In the genomic region with DNA sequence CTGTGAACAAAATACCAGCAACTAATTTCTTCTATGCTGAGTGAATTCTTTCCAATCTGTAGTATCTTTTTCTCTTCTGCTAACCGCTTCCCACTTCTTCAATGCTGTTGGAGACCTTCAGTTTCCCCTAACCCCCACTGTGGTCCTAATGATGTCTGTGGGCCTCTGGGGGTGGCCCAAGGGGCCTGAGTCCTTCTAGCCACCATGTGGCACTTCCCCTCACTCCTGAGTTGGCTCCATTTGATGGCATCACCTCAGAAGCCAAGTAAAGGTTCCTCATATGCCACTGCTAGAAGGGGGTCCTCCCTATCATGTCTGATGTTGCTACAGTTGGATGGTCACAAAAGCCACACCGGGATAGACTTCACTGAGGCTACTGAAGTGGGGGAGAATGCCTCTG, we compare ENCODE assay signal across 1 cellular context.
TF ChIP-seq lines count a peak whose summit lies in the region.

No MANE protein-coding gene starts in this region.

TF ChIP-seq in HepG2, 621 proteins besides CTCF, POLR2A, EP300 and RAD21:
- TF ChIP-seq GTF2F1 (IDR thresholded peaks at IDR 0.05; ENCODE audit: low read length) (no peak), TOPORS (CRISPR knock-in tag; IDR thresholded peaks at IDR 0.05) (no peak), ATAD3A (CRISPR knock-in tag; IDR thresholded peaks at IDR 0.05) (no peak), MYC (CRISPR knock-in tag; IDR thresholded peaks at IDR 0.05; ENCODE audit: borderline replicate concordance) (no peak), ATRX (CRISPR knock-in tag; IDR thresholded peaks at IDR 0.05; ENCODE audit: borderline replicate concordance) (no peak), SP4 (CRISPR knock-in tag; IDR thresholded peaks at IDR 0.05) (no peak), GABPA (IDR thresholded peaks at IDR 0.05; ENCODE audit: low read depth, low read length) (no peak), GABPA (CRISPR knock-in tag; IDR thresholded peaks at IDR 0.05; ENCODE audit: low read depth) (no peak), ZFP41 (CRISPR knock-in tag; IDR thresholded peaks at IDR 0.05; ENCODE audit: borderline replicate concordance) (no peak), TARDBP (CRISPR knock-in tag; IDR thresholded peaks at IDR 0.05) (no peak), ZKSCAN5 (CRISPR knock-in tag; IDR thresholded peaks at IDR 0.05) (no peak), IKZF4 (CRISPR knock-in tag; IDR thresholded peaks at IDR 0.05; ENCODE audit: borderline replicate concordance, low read depth, not compliant biosample characterization) (no peak), CENPX (CRISPR knock-in tag; IDR thresholded peaks at IDR 0.05) (no peak), ISL2 (CRISPR knock-in tag; IDR thresholded peaks at IDR 0.05) (no peak), ZNF263 (CRISPR knock-in tag; IDR thresholded peaks at IDR 0.05) (no peak)
- TF ChIP-seq, protein P1, sequence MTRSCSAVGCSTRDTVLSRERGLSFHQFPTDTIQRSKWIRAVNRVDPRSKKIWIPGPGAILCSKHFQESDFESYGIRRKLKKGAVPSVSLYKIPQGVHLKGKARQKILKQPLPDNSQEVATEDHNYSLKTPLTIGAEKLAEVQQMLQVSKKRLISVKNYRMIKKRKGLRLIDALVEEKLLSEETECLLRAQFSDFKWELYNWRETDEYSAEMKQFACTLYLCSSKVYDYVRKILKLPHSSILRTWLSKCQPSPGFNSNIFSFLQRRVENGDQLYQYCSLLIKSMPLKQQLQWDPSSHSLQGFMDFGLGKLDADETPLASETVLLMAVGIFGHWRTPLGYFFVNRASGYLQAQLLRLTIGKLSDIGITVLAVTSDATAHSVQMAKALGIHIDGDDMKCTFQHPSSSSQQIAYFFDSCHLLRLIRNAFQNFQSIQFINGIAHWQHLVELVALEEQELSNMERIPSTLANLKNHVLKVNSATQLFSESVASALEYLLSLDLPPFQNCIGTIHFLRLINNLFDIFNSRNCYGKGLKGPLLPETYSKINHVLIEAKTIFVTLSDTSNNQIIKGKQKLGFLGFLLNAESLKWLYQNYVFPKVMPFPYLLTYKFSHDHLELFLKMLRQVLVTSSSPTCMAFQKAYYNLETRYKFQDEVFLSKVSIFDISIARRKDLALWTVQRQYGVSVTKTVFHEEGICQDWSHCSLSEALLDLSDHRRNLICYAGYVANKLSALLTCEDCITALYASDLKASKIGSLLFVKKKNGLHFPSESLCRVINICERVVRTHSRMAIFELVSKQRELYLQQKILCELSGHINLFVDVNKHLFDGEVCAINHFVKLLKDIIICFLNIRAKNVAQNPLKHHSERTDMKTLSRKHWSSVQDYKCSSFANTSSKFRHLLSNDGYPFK (CRISPR knock-in tag; IDR thresholded peaks at IDR 0.05; ENCODE audit: borderline replicate concordance): no peak
- TF ChIP-seq, protein P2, sequence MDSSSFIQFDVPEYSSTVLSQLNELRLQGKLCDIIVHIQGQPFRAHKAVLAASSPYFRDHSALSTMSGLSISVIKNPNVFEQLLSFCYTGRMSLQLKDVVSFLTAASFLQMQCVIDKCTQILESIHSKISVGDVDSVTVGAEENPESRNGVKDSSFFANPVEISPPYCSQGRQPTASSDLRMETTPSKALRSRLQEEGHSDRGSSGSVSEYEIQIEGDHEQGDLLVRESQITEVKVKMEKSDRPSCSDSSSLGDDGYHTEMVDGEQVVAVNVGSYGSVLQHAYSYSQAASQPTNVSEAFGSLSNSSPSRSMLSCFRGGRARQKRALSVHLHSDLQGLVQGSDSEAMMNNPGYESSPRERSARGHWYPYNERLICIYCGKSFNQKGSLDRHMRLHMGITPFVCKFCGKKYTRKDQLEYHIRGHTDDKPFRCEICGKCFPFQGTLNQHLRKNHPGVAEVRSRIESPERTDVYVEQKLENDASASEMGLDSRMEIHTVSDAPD (CRISPR knock-in tag; IDR thresholded peaks at IDR 0.05): no peak
- TF ChIP-seq, protein P3, sequence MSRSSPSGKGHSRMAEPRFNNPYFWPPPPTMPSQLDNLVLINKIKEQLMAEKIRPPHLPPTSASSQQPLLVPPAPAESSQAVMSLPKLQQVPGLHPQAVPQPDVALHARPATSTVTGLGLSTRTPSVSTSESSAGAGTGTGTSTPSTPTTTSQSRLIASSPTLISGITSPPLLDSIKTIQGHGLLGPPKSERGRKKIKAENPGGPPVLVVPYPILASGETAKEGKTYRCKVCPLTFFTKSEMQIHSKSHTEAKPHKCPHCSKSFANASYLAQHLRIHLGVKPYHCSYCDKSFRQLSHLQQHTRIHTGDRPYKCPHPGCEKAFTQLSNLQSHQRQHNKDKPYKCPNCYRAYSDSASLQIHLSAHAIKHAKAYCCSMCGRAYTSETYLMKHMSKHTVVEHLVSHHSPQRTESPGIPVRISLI (CRISPR knock-in tag; IDR thresholded peaks at IDR 0.05; ENCODE audit: borderline replicate concordance): no peak
- TF ChIP-seq, protein P4, sequence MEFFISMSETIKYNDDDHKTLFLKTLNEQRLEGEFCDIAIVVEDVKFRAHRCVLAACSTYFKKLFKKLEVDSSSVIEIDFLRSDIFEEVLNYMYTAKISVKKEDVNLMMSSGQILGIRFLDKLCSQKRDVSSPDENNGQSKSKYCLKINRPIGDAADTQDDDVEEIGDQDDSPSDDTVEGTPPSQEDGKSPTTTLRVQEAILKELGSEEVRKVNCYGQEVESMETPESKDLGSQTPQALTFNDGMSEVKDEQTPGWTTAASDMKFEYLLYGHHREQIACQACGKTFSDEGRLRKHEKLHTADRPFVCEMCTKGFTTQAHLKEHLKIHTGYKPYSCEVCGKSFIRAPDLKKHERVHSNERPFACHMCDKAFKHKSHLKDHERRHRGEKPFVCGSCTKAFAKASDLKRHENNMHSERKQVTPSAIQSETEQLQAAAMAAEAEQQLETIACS (CRISPR knock-in tag; IDR thresholded peaks at IDR 0.05): no peak
- TF ChIP-seq, protein P5, sequence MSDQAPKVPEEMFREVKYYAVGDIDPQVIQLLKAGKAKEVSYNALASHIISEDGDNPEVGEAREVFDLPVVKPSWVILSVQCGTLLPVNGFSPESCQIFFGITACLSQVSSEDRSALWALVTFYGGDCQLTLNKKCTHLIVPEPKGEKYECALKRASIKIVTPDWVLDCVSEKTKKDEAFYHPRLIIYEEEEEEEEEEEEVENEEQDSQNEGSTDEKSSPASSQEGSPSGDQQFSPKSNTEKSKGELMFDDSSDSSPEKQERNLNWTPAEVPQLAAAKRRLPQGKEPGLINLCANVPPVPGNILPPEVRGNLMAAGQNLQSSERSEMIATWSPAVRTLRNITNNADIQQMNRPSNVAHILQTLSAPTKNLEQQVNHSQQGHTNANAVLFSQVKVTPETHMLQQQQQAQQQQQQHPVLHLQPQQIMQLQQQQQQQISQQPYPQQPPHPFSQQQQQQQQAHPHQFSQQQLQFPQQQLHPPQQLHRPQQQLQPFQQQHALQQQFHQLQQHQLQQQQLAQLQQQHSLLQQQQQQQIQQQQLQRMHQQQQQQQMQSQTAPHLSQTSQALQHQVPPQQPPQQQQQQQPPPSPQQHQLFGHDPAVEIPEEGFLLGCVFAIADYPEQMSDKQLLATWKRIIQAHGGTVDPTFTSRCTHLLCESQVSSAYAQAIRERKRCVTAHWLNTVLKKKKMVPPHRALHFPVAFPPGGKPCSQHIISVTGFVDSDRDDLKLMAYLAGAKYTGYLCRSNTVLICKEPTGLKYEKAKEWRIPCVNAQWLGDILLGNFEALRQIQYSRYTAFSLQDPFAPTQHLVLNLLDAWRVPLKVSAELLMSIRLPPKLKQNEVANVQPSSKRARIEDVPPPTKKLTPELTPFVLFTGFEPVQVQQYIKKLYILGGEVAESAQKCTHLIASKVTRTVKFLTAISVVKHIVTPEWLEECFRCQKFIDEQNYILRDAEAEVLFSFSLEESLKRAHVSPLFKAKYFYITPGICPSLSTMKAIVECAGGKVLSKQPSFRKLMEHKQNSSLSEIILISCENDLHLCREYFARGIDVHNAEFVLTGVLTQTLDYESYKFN (CRISPR knock-in tag; conservative IDR thresholded peaks at IDR 0.05): no peak
- TF ChIP-seq, protein P6, sequence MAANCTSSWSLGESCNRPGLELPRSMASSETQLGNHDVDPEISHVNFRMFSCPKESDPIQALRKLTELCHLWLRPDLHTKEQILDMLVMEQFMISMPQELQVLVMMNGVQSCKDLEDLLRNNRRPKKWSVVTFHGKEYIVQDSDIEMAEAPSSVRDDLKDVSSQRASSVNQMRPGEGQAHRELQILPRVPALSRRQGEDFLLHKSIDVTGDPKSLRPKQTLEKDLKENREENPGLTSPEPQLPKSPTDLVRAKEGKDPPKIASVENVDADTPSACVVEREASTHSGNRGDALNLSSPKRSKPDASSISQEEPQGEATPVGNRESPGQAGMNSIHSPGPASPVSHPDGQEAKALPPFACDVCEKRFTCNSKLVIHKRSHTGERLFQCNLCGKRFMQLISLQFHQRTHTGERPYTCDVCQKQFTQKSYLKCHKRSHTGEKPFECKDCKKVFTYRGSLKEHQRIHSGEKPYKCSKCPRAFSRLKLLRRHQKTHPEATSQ (CRISPR knock-in tag; IDR thresholded peaks at IDR 0.05; ENCODE audit: borderline replicate concordance): no peak
